30 cellular contexts compared by ENCODE assay signal in the genomic region with DNA sequence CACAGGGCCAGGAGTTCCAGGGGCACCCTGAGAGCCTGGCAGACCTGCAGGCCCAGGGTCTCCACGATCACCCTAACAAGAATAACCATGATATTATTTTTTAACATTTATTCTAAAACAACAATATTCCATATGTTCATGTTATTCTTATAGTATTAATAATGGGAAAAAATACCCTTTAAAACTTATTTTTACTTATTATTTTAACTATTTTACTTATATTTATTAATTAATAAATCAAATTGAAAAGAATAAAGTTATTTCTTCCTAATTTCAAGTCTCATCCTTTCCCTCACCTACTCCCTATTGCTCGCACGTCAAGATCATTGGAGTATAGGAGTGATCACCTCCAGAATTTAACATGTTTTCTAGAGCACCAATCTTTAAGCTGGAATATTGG.
"Had no signal": no experiment of that assay in that cellular context is flagged by ENCODE, and none has a peak within 500 bp of the region (broad histone marks: within the 10 kb centered on the region; RNA-seq: fewer than 3 reads in every experiment).

No MANE protein-coding gene starts in this region.

- FAIRE-seq: keratinocyte had no signal

- H3K27ac Mint-ChIP-seq: effector memory CD8-positive, alpha-beta T cell; memory B cell; naive B cell; natural killer cell treated with Interleukin-12 subunit alpha and Interleukin-12 subunit beta and Interleukin-15 and Interleukin-18, amount 100 ng/mL, for 72 hours; progenitor cell of endocrine pancreas; stimulated activated effector memory CD8-positive, alpha-beta T cell treated with anti-CD3 and anti-CD28 coated beads, Interleukin-12 subunit alpha, Interleukin-12 subunit beta, amount 100 ng/mL, for 72 hours; type B pancreatic cell had no signal

- H3K4me3 Mint-ChIP-seq: central memory CD8-positive, alpha-beta T cell; effector memory CD8-positive, alpha-beta T cell; memory B cell; naive B cell; natural killer cell treated with Interleukin-12 subunit alpha and Interleukin-12 subunit beta and Interleukin-15 and Interleukin-18, amount 100 ng/mL, for 72 hours; neural crest cell; stimulated activated effector memory CD8-positive, alpha-beta T cell treated with anti-CD3 and anti-CD28 coated beads, Interleukin-12 subunit alpha, Interleukin-12 subunit beta, amount 100 ng/mL, for 72 hours; type B pancreatic cell had no signal

- H3K36me3 Mint-ChIP-seq: memory B cell; naive B cell; natural killer cell treated with Interleukin-12 subunit alpha and Interleukin-12 subunit beta and Interleukin-15 and Interleukin-18, amount 100 ng/mL, for 72 hours; stimulated activated effector memory CD8-positive, alpha-beta T cell treated with anti-CD3 and anti-CD28 coated beads, Interleukin-12 subunit alpha, Interleukin-12 subunit beta, amount 100 ng/mL, for 72 hours had no signal

- H3K9me3 Mint-ChIP-seq: central memory CD8-positive, alpha-beta T cell; effector memory CD8-positive, alpha-beta T cell; memory B cell; naive B cell; neural crest cell; stimulated activated effector memory CD8-positive, alpha-beta T cell treated with anti-CD3 and anti-CD28 coated beads, Interleukin-12 subunit alpha, Interleukin-12 subunit beta, amount 100 ng/mL, for 72 hours; type B pancreatic cell had no signal

- ATAC-seq: effector memory CD8-positive, alpha-beta T cell; esophagus mucosa; gastroesophageal sphincter; heart right ventricle; left lobe of liver; mucosa of descending colon; natural killer cell treated with Interleukin-12 subunit alpha and Interleukin-12 subunit beta and Interleukin-15 and Interleukin-18, amount 100 ng/mL, for 72 hours; sciatic nerve; stimulated activated effector memory CD8-positive, alpha-beta T cell treated with anti-CD3 and anti-CD28 coated beads, Interleukin-12 subunit alpha, Interleukin-12 subunit beta, amount 100 ng/mL, for 72 hours had no signal

- H3K36me3 ChIP-seq: neutrophil had no signal

- H3K9me3 ChIP-seq: gastroesophageal sphincter, heart right ventricle, mucosa of descending colon, neutrophil, stomach, testis, tibial artery had no signal

- H2AFZ ChIP-seq: parathyroid adenoma had no signal

- H3K4me3 ChIP-seq: gastroesophageal sphincter, heart right ventricle, lung, mucosa of descending colon, stomach, testis, tibial artery had no signal

- H3K79me2 ChIP-seq: parathyroid adenoma had no signal

- DNase-seq: effector memory CD8-positive, alpha-beta T cell; foreskin fibroblast; glutamatergic neuron; heart right ventricle; hypothalamus; mucosa of descending colon; naive B cell; stimulated activated CD4-positive, alpha-beta T cell treated with anti-CD3 and anti-CD28 coated beads, Interleukin-2, amount 100 ng/mL, for 24 hours; stimulated activated CD4-positive, alpha-beta T cell treated with anti-CD3 and anti-CD28 coated beads, Interleukin-4, amount 100 ng/mL, for 24 hours; stimulated activated naive CD4-positive, alpha-beta T cell treated with Interleukin-2 at 50 U/mL for 16 hours; stomach; substantia nigra; testis; tibial artery had no signal

- H3K9ac ChIP-seq: parathyroid adenoma had no signal

- H3K27ac ChIP-seq: epithelial cell of prostate, gastroesophageal sphincter, heart right ventricle, neutrophil, parathyroid adenoma, stomach, testis, tibial artery had no signal

- H3K4me1 ChIP-seq: gastroesophageal sphincter, heart right ventricle, parathyroid adenoma, stomach, testis, tibial artery had no signal

- H3K27me3 Mint-ChIP-seq: central memory CD8-positive, alpha-beta T cell; effector memory CD8-positive, alpha-beta T cell; memory B cell; naive B cell; natural killer cell treated with Interleukin-12 subunit alpha and Interleukin-12 subunit beta and Interleukin-15 and Interleukin-18, amount 100 ng/mL, for 72 hours; type B pancreatic cell had no signal

- H3K27me3 ChIP-seq: gastroesophageal sphincter, heart right ventricle, neutrophil, stomach, testis, tibial artery had no signal

- H3K4me1 Mint-ChIP-seq: central memory CD8-positive, alpha-beta T cell; naive B cell; neural crest cell; stimulated activated effector memory CD8-positive, alpha-beta T cell treated with anti-CD3 and anti-CD28 coated beads, Interleukin-12 subunit alpha, Interleukin-12 subunit beta, amount 100 ng/mL, for 72 hours had no signal
